In the genomic region with DNA sequence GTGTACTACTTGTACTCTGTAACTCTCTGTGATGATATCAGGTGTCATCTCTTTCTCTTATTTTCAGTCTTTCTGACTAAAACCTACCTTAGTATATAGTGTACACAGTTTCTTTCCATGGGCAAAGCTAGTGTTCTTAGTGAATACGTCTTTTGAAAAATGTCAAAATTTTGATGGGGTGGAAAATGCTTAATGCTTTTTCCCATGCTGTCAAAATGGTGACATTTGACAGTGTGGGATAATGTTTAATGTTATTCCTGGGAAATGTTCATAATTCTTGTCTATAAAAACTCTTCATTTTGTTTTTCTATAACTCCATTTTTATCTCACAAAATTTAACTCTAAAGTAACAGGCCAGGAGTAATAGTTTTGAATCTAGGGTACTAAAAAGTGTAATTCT, we compare ENCODE assay signal across 9 cellular contexts.
"Had no signal": no experiment of that assay in that cellular context is flagged by ENCODE, and none has a peak within 500 bp of the region (broad histone marks: within the 10 kb centered on the region; RNA-seq: fewer than 3 reads in every experiment).

No MANE protein-coding gene starts in this region.

- H3K36me3 ChIP-seq: HAP-1 had no signal

- H3K9ac ChIP-seq: GM23248 had no signal

- H3K4me3 Mint-ChIP-seq: GM23338, H9, HFFc6 had no signal

- H3K9me3 ChIP-seq: HAP-1 had no signal

- H3K4me2 ChIP-seq: GM23338 had no signal

- H3K4me1 Mint-ChIP-seq: GM23338, H9 had no signal

- H3K27ac ChIP-seq: GM23248 had no signal

- H3K27ac Mint-ChIP-seq: GM23338, H9, HFFc6 had no signal

- DNase-seq: GM23248, GOT3, H7, H9, HCEC 1CT, HFFc6 had no signal

- H3K4me3 ChIP-seq: GM23248, GM23338, HAP-1 had no signal

- H2AFZ ChIP-seq: GM23248, GM23338 had no signal

- H3K9me3 Mint-ChIP-seq: GM23338, H9 had no signal

- ATAC-seq: GM23338, HCT116 had no signal
